In the genomic region with DNA sequence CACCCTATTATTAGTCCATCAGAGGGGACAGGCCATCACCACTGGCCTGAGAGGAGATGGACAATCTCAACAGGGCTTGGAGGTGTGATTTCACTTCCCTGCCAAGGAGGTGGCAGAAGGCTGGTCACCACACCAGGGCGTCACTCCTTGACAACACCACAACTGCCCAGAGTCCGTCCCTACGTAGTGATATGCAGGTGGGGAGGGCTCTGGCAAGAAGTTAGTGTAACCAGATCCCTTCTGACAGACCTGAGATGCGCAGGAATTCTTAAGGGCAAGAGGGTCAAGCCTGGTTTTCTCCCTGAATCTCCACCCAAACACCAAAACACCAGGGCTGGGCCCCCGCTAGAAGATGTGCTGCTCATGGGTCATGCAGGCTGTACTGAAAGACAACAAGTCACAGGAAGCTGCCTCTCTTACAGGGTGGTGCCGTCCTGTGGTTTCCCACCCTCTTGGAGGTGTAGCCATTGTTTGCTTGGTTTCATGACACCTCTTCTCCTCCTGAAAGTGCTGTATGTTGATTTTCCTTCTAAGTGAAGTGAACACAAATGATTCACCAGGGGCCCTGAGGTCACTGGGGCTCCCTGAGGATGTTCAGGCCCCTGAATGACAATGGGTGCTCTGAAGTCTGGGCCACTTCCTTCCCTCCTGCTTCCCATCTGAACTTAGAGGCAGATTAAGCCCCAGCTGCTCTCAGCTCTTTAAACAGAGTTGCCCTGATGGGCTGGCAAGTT, we compare ENCODE assay signal across 1 cellular context.
TF ChIP-seq lines count a peak whose summit lies in the region.

No MANE protein-coding gene starts in this region.

TF ChIP-seq in GM12878, 131 proteins besides CTCF, POLR2A, EP300 and RAD21 (continued from another document):
- TF ChIP-seq, protein P1, sequence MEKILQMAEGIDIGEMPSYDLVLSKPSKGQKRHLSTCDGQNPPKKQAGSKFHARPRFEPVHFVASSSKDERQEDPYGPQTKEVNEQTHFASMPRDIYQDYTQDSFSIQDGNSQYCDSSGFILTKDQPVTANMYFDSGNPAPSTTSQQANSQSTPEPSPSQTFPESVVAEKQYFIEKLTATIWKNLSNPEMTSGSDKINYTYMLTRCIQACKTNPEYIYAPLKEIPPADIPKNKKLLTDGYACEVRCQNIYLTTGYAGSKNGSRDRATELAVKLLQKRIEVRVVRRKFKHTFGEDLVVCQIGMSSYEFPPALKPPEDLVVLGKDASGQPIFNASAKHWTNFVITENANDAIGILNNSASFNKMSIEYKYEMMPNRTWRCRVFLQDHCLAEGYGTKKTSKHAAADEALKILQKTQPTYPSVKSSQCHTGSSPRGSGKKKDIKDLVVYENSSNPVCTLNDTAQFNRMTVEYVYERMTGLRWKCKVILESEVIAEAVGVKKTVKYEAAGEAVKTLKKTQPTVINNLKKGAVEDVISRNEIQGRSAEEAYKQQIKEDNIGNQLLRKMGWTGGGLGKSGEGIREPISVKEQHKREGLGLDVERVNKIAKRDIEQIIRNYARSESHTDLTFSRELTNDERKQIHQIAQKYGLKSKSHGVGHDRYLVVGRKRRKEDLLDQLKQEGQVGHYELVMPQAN (conservative IDR thresholded peaks at IDR 0.05), result no peak
- TF ChIP-seq IKZF2 (IDR thresholded peaks at IDR 0.05) (peak; percentile 57 to 61; a peak in 2 of 4 replicates), SPI1 (IDR thresholded peaks at IDR 0.05; ENCODE audit: borderline replicate concordance, insufficient read depth, low read depth, low read length) (peak; percentile 6; the same call in 1 of the 2 replicates), IKZF1 (conservative IDR thresholded peaks at IDR 0.05) (peak; percentile 78), CHD2 (IDR thresholded peaks at IDR 0.05; ENCODE audit: borderline replicate concordance, low read depth, low read length) (no peak), FOXK2 (IDR thresholded peaks at IDR 0.05) (no peak), BHLHE40 (IDR thresholded peaks at IDR 0.05; ENCODE audit: borderline replicate concordance in 1 of 2, low read depth in 2 of 2, low read length in 1 of 2) (peak in 1 of 2 experiments; percentile 26; a peak in 1 of 4 replicates), DPF2 (IDR thresholded peaks at IDR 0.05) (0 out of 2 replicates have a peak, but pooled peaks have one; percentile 23), ATF7 (IDR thresholded peaks at IDR 0.05; ENCODE audit: low read depth) (0 out of 2 replicates have a peak, but pooled peaks have one; percentile 34), MTA2 (IDR thresholded peaks at IDR 0.05; ENCODE audit: low read depth) (peak; percentile 31; the same call in 1 of the 2 replicates), NR2F1 (conservative IDR thresholded peaks at IDR 0.05) (peak; percentile 65; the same call in 1 of the 2 replicates)
TF ChIP-seq in GM12878: peak in this region for 9.
